8 cellular contexts compared by ENCODE assay signal in the genomic region with DNA sequence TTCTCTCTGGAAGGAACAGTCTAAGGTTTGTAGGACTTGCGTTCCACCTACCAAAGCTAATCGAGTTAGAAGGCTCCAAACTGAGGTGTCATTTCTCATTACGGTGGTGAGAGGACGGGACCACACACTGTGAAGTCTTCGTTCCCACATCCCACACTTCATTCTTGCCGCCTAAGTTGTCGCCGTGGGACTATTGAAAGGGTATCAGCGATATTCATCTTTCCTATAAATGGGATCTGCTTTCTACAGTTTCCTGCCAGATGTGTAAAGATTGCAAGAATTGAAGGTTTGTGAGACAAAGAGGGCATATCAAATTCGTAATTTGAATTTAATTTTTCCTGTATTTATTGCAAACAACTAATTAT. TPM values are rescaled to one million over a fixed set of nuclear protein-coding genes. Genes with fewer than 3 reads are reported as not detected.
A peak's percentile ranks its signal among the peaks of the same experiment; 100 is the strongest.
DNase-seq lines count a peak whose midpoint lies in the region; ATAC-seq, FAIRE-seq and TF ChIP-seq lines count a peak whose summit lies in the region.

No MANE protein-coding gene starts in this region.

- H3K27ac ChIP-seq in SJCRH30 (peak overlapping the region; percentile 82), sigmoid colon (peak overlapping the region; percentile 94 to 98 (median 97))

- peaks cover 17% of the 10 kb centered on the region for H3K36me3 ChIP-seq in SJCRH30
- H3K36me3 ChIP-seq in sigmoid colon = peaks cover 0 to 24% (median 0%) of the 10 kb centered on the region in 4 donors

- TF ChIP-seq POLR2A in sigmoid colon (IDR thresholded peaks at IDR 0.05) = no peak

- no peaks in the 10 kb centered on the region for H3K27me3 ChIP-seq in SJCRH30
- H3K27me3 ChIP-seq in sigmoid colon = no peaks in the 10 kb centered on the region

- peak; percentile 39 for FAIRE-seq in GM19239 (lab: Jason Lieb, UNC)

- intact Hi-C loops in sigmoid colon (cut with DNase I) = loop anchor here (5.0 kb wide), 1 partner anchor 590 kb away; no protein-coding TSS in a partner anchor

- H3K9me3 ChIP-seq in SJCRH30 (replicated peaks) = no peaks in the 10 kb centered on the region
- H3K9me3 ChIP-seq in sigmoid colon = no peaks in the 10 kb centered on the region

- TF ChIP-seq CTCF in fibroblast of pulmonary artery (IDR thresholded peaks at IDR 0.05; ENCODE audit: low read length, missing control alignments) (no peak), sigmoid colon (IDR thresholded peaks at IDR 0.05) (no peak)

- no peak for ATAC-seq in GM21717 (IDR thresholded peaks at IDR 0.05; ENCODE audit: unreplicated experiment)
- ATAC-seq in HG02678 (IDR thresholded peaks at IDR 0.05; ENCODE audit: unreplicated experiment) = no peak

- TF ChIP-seq EP300 in sigmoid colon (IDR thresholded peaks at IDR 0.05) = no peak

- H3K4me3 ChIP-seq in SJCRH30 (peak overlapping the region; percentile 75), fibroblast of pulmonary artery (replicated peaks; ENCODE audit: low read depth, low read length) (peak overlapping the region; percentile 77), sigmoid colon (peak overlapping the region; percentile 74 to 100 (median 95))

- DNase-seq in GM19239 (ENCODE audit: insufficient read length, low spot score) (no peak), SJCRH30 (no peak), fibroblast of pulmonary artery (ENCODE audit: low read depth) (no peak), sigmoid colon (no peak), NCI-H526 treated with DMSO at 0.1 percent for 48 hours (lab: John Stamatoyannopoulos, UW) (no peak), NCI-H146 treated with DMSO at 0.1 percent for 48 hours (lab: John Stamatoyannopoulos, UW; ENCODE audit: unreplicated experiment) (no peak)

- WGBS in sigmoid colon, 2 donors = 1 to 3% methylated on average over 10 of the region's 10 CpGs

- H3K4me1 ChIP-seq in SJCRH30 (no peaks in the 10 kb centered on the region), sigmoid colon (peaks cover 0 to 33% (median 24%) of the 10 kb centered on the region in 4 donors)

RNA-seq across cellular contexts. Expression of gene TRIM37, which starts 0.6 kb away (rescaled TPM):
- total RNA-seq in SJCRH30 (2014; rRNA removed; shearing (Covaris generic)) = 32.6 and 44.9 TPM in 2 replicates
- 10 to 100 TPM; 20.2 to 37.8 (median 25.7) TPM for total RNA-seq in sigmoid colon
- 10 to 100 TPM in 1 of 3 donors, 1 to 10 TPM in 2; 6.5 to 10.2 (median 7.2) TPM for polyA plus RNA-seq in sigmoid colon

RNA-seq across cellular contexts. Expression of gene SKA2, which starts 47.7 kb away (rescaled TPM):
- total RNA-seq in SJCRH30 (2014; rRNA removed; shearing (Covaris generic)) = 174 and 210 TPM in 2 replicates
- total RNA-seq in sigmoid colon = 10 to 100 TPM; 30.3 to 49.6 (median 42.1) TPM
- polyA plus RNA-seq in sigmoid colon = 10 to 100 TPM; 19.2 to 41.4 (median 39.0) TPM

RNA-seq across cellular contexts. Expression of gene PRR11, which starts 48.3 kb away (rescaled TPM):
- total RNA-seq in SJCRH30 (2014; rRNA removed; shearing (Covaris generic)) = 72.8 and 77.8 TPM in 2 replicates
- total RNA-seq in sigmoid colon = 1 to 10 TPM in 1 of 4 donors, under 1 TPM in 2, not detected in 1; 0.36 to 1.2 (median 0.49) TPM
- 10 to 100 TPM in 1 of 3 donors, 1 to 10 TPM in 2; 1.2 to 11.0 (median 2.8) TPM for polyA plus RNA-seq in sigmoid colon

Comparison
In these comparisons a context has a peak if more than half of its experiments do, and no peak if none do; other contexts are left out.
1. RNA of gene PRR11, which starts 48.3 kb away (total RNA-seq): 72.8 to 77.8 TPM in SJCRH30; 0.36 to 1.2 TPM in sigmoid colon; every median in the first group is over 10 times any median in the second.
2. Peak in every context shown above with its lines, with median percentiles within 50 percentile points of each other: H3K4me3 ChIP-seq.